1 cellular context compared by ENCODE assay signal in genomic region chr6:37123957-37124729, GRCh38.
TF ChIP-seq lines count a peak whose summit lies in the region.

No MANE protein-coding gene starts in this region.

TF ChIP-seq in IMR-90, 13 proteins besides CTCF, POLR2A, EP300 and RAD21:
- TF ChIP-seq FOS (IDR thresholded peaks at IDR 0.05; ENCODE audit: low read depth, low read length), result no peak
- no peak for TF ChIP-seq RFX5 (IDR thresholded peaks at IDR 0.05; ENCODE audit: low read depth, low read length)
- no peak for TF ChIP-seq MAFK (IDR thresholded peaks at IDR 0.05; ENCODE audit: low read depth, low read length)
- TF ChIP-seq, protein P1, sequence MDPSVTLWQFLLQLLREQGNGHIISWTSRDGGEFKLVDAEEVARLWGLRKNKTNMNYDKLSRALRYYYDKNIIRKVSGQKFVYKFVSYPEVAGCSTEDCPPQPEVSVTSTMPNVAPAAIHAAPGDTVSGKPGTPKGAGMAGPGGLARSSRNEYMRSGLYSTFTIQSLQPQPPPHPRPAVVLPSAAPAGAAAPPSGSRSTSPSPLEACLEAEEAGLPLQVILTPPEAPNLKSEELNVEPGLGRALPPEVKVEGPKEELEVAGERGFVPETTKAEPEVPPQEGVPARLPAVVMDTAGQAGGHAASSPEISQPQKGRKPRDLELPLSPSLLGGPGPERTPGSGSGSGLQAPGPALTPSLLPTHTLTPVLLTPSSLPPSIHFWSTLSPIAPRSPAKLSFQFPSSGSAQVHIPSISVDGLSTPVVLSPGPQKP (IDR thresholded peaks at IDR 0.05; ENCODE audit: borderline replicate concordance, low read depth, low read length), result no peak
